10 cellular contexts compared by ENCODE assay signal in the genomic region with DNA sequence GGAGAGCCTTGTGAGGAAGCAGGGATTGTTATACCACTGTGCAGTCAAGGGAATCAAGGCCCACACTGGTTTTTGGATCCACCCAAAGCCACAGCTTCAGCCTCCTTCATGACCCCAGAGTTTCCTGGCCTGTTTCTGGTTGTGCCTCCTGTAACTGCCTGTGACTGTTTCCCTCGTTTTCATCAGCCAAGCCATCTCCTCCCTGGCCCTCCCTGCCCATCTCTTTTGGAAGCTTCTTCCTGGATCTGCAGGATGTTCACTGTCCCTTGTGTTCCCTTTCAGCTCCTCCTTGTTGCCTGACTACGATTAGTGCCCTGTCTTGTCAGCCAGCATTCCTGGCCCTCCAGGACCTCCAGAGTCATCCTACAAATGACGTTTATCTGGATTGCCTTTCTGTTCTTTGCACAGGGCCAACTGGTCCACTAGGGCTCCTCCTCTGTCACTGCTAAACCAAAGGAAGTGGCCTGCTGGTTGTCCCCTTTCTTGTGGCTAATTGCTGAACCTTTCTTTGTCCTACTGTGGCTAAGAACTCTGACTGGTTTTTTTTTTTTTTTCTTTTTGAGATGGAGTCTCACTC. TPM values are rescaled to one million over a fixed set of nuclear protein-coding genes. Genes with fewer than 3 reads are reported as not detected.
A peak's percentile ranks its signal among the peaks of the same experiment; 100 is the strongest.
DNase-seq lines count a peak whose midpoint lies in the region; ATAC-seq, FAIRE-seq and TF ChIP-seq lines count a peak whose summit lies in the region.
"Had no signal": no experiment of that assay in that cellular context is flagged by ENCODE, and none has a peak within 500 bp of the region (broad histone marks: within the 10 kb centered on the region; RNA-seq: fewer than 3 reads in every experiment).

No MANE protein-coding gene starts in this region.

- H3K9me3 Mint-ChIP-seq in T-helper 1 cell treated with Interleukin-12 subunit alpha and Interleukin-12 subunit beta and Interleukin-4 antibody, amounts not matched to agents 30 μg/mL and 1 μg/mL, for 36 hours = no peaks in the 10 kb centered on the region

- DNase-seq in T-helper 1 cell = no peak
- no peak for DNase-seq in GM12878 (ENCODE audit: low read depth, low spot score)
- no peak for DNase-seq in right lobe of liver
- no peak for DNase-seq in suprapubic skin (ENCODE audit: low spot score in 2 of 2)
- no peak for DNase-seq in NCI-H1092 (lab: John Stamatoyannopoulos, UW)
- no peak for DNase-seq in CD1c-positive myeloid dendritic cell (ENCODE audit: extremely low spot score)
- no peak for DNase-seq in MG63
- DNase-seq: 8988T; effector CD4-positive, alpha-beta T cell had no signal

- H3K27ac ChIP-seq in GM12878 (ENCODE audit: control insufficient read depth, insufficient read depth) (no peak overlapping the region), right lobe of liver (peak overlapping the region in 1 of 3 donors; percentile 5), suprapubic skin (peak overlapping the region; percentile 14)

- ATAC-seq in GM12878 (peak; percentile 60), right lobe of liver (peak; percentile 16 to 36 (median 26))

- H2AFZ ChIP-seq in GM12878 (ENCODE audit: control insufficient read depth, low read depth, low read length) = no peak overlapping the region

- H3K27me3 Mint-ChIP-seq in T-helper 1 cell treated with Interleukin-12 subunit alpha and Interleukin-12 subunit beta and Interleukin-4 antibody, amounts not matched to agents 30 μg/mL and 1 μg/mL, for 36 hours (ENCODE audit: low read depth) = no peaks in the 10 kb centered on the region

- TF ChIP-seq POLR2A in GM12878 (IDR thresholded peaks at IDR 0.05; ENCODE audit: low read depth, low read length) = peak; percentile 30; the same call in 1 of the 2 replicates
- TF ChIP-seq POLR2A in right lobe of liver (IDR thresholded peaks at IDR 0.05) = no peak
- TF ChIP-seq POLR2A in suprapubic skin (IDR thresholded peaks at IDR 0.05) = no peak

- peak overlapping the region; percentile 27 for H3K27ac Mint-ChIP-seq in T-helper 1 cell treated with Interleukin-12 subunit alpha and Interleukin-12 subunit beta and Interleukin-4 antibody, amounts not matched to agents 30 μg/mL and 1 μg/mL, for 36 hours

- H3K27me3 ChIP-seq in GM12878 (replicated peaks in 1 of 2; ENCODE audit: control insufficient read depth in 2 of 2, insufficient read depth in 2 of 2, low read length in 1 of 2) (no peaks in the 10 kb centered on the region), right lobe of liver (no peaks in the 10 kb centered on the region), suprapubic skin (no peaks in the 10 kb centered on the region), MG63 (no peaks in the 10 kb centered on the region)

- no TSS peak for BruUV-seq in GM12878 (replicated peaks; lab: Mats Ljungman, UMichigan)

- no peak for TF ChIP-seq EP300 in GM12878 (IDR thresholded peaks at IDR 0.05; ENCODE audit: borderline replicate concordance in 1 of 2, control insufficient read depth in 1 of 2, low read depth in 2 of 2, low read length in 2 of 2)
- no peak for TF ChIP-seq EP300 in suprapubic skin (IDR thresholded peaks at IDR 0.05)

- TF ChIP-seq RAD21 in GM12878 (IDR thresholded peaks at IDR 0.05; ENCODE audit: insufficient read depth, low read depth, low read length) = no peak

- H3K4me3 Mint-ChIP-seq in T-helper 1 cell treated with Interleukin-12 subunit alpha and Interleukin-12 subunit beta and Interleukin-4 antibody, amounts not matched to agents 30 μg/mL and 1 μg/mL, for 36 hours = peak overlapping the region; percentile 25

- no peak overlapping the region for H3K4me2 ChIP-seq in GM12878 (ENCODE audit: control insufficient read depth, insufficient read depth)

- WGBS in GM12878 (ENCODE audit: insufficient coverage, insufficient replicate concordance, low lambda C conversion rate, missing lambda C conversion rate) = 65% methylated on average over 3 of the region's 3 CpGs
- WGBS in right lobe of liver (ENCODE audit: insufficient coverage, low coverage, low lambda C conversion rate, missing lambda C conversion rate) = 53% methylated on average over 3 of the region's 3 CpGs
- WGBS in suprapubic skin = 36% methylated on average over 3 of the region's 3 CpGs

- peaks cover 18 to 37% of the 10 kb centered on the region in 2 experiments for H3K36me3 ChIP-seq in GM12878 (ENCODE audit: control insufficient read depth in 2 of 2, insufficient read depth in 2 of 2, low read length in 1 of 2)
- H3K36me3 ChIP-seq in right lobe of liver = peaks cover 0 to 26% (median 9%) of the 10 kb centered on the region in 4 donors
- H3K36me3 ChIP-seq in suprapubic skin = peaks cover 68% of the 10 kb centered on the region
- H3K36me3 ChIP-seq in MG63 = peaks cover 60% of the 10 kb centered on the region

- SMC1A ChIA-PET in GM12878 (lab: Charles Lee; ENCODE audit: uncharacterized antibody, unreplicated experiment) = interaction anchor here (1.7 kb wide), 1 partner anchor 9 kb away, joined by 6 read pairs; no protein-coding TSS in a partner anchor

- H4K20me1 ChIP-seq in GM12878 (ENCODE audit: control insufficient read depth, insufficient read depth) = peaks cover 4% of the 10 kb centered on the region

- H3K4me3 ChIP-seq in GM12878 (no peak overlapping the region), right lobe of liver (no peak overlapping the region), suprapubic skin (no peak overlapping the region), MG63 (no peak overlapping the region)

- in situ Hi-C loops in GM12878 (cut with MboI) = no loop called here

- 0 out of 2 replicates have a peak, but pooled peaks cover 2% of the 10 kb centered on the region for H3K4me1 ChIP-seq in GM12878 (ENCODE audit: control insufficient read depth, insufficient read depth, low read length)
- peaks cover 0 to 6% (median 0%) of the 10 kb centered on the region in 4 donors for H3K4me1 ChIP-seq in right lobe of liver
- H3K4me1 ChIP-seq in suprapubic skin = peaks cover 15% of the 10 kb centered on the region

- POLR2A ChIA-PET in GM12878 (lab: Charles Lee) = interaction anchor here (0.7 kb wide), 1 partner anchor 523 kb away, joined by 9 read pairs; no protein-coding TSS in a partner anchor

- TF ChIP-seq CTCF in GM12878 (IDR thresholded peaks at IDR 0.05 in 2 of 3, conservative IDR thresholded peaks at IDR 0.05 in 1 of 3; ENCODE audit: control insufficient read depth in 2 of 3, extremely low read depth in 1 of 3, insufficient read depth in 1 of 3, low read depth in 3 of 3, low read length in 3 of 3) (no peak), right lobe of liver (IDR thresholded peaks at IDR 0.05) (no peak), suprapubic skin (IDR thresholded peaks at IDR 0.05) (no peak)

- FAIRE-seq in GM12878 (lab: Jason Lieb, UNC) = no peak

- H3K36me3 Mint-ChIP-seq in T-helper 1 cell treated with Interleukin-12 subunit alpha and Interleukin-12 subunit beta and Interleukin-4 antibody, amounts not matched to agents 30 μg/mL and 1 μg/mL, for 36 hours (ENCODE audit: low read depth) = peaks cover 80% of the 10 kb centered on the region

- RAD21 ChIA-PET in GM12878 (lab: Charles Lee; ENCODE audit: unreplicated experiment) = no interaction called here

- CTCF ChIA-PET in GM12878 (lab: Yijun Ruan, JAX) = no interaction called here

- peaks cover 7% of the 10 kb centered on the region for H3K79me2 ChIP-seq in GM12878 (ENCODE audit: control insufficient read depth, insufficient read depth, low read length)

- H3K4me1 Mint-ChIP-seq in T-helper 1 cell treated with Interleukin-12 subunit alpha and Interleukin-12 subunit beta and Interleukin-4 antibody, amounts not matched to agents 30 μg/mL and 1 μg/mL, for 36 hours (ENCODE audit: low read depth) = peaks cover 33% of the 10 kb centered on the region

- H3K9ac ChIP-seq in GM12878 (ENCODE audit: control insufficient read depth, insufficient read depth, low read length) = no peak overlapping the region

- intact Hi-C loops in GM12878 (cut with micrococcal nuclease; ENCODE audit: unreplicated experiment) (no loop called here), right lobe of liver (cut with DNase I) (no loop called here)

- H3K9me3 ChIP-seq in GM12878 (replicated peaks; ENCODE audit: control insufficient read depth, insufficient read depth, low read length) (no peaks in the 10 kb centered on the region), right lobe of liver (no peaks in the 10 kb centered on the region), suprapubic skin (no peaks in the 10 kb centered on the region), MG63 (no peaks in the 10 kb centered on the region)

RNA-seq across cellular contexts. Expression of a gene that starts 17.9 kb away (rescaled TPM):
- 122 and 133 TPM in 2 replicates for total RNA-seq in GM12878 (2013; cell fraction: nucleolus; rRNA removed)
- total RNA-seq in GM12878 (2014; rRNA removed) = 25.6 and 31.8 TPM in 2 replicates
- 24.2 and 24.9 TPM in 2 replicates for total RNA-seq in GM12878 (2014; rRNA removed; fragmentation: Illumina TruSeq; extraction: Trizol)
- 49.0 and 52.1 TPM in 2 replicates for total RNA-seq in GM12878 (2021)
- 12.6 TPM for polyA plus RNA-seq in GM12878 (2011; ENCODE audit: low read depth)
- 49.6 and 56.9 TPM in 2 replicates for polyA plus RNA-seq in GM12878 (2011; rRNA removed)
- polyA plus RNA-seq in GM12878 (2011; cell fraction: cytosol; rRNA removed) = 22.4 and 28.0 TPM in 2 replicates
- polyA plus RNA-seq in GM12878 (2011; cell fraction: nucleus; rRNA removed) = 22.6 and 26.0 TPM in 2 replicates
- polyA plus RNA-seq in GM12878 (2012) = 9.6 and 14.1 TPM in 2 replicates
- polyA plus RNA-seq in GM12878 (2014; fragmentation: Illumina TruSeq; extraction: Trizol) = 12.3 and 15.7 TPM in 2 replicates
- 1 to 10 TPM; 5.6 to 6.3 TPM for polyA plus RNA-seq in GM12878 (2014; fragmentation: Nextera tagmentation; extraction: Ambion mirVana)
- polyA plus RNA-seq in GM12878 (2014; rRNA removed) = 16.4 and 17.5 TPM in 2 replicates
- polyA plus RNA-seq in GM12878 (2016; fragmentation: Nextera tagmentation; extraction: Ambion mirVana) = 10 to 100 TPM; 39.1 to 48.5 TPM
- 91.6 and 161 TPM in 2 replicates for polyA minus RNA-seq in GM12878 (2011; rRNA and poly(A)+ RNA removed)
- polyA minus RNA-seq in GM12878 (2011; cell fraction: cytosol; rRNA and poly(A)+ RNA removed) = 38.8 and 49.8 TPM in 2 replicates
- 16.3 and 30.0 TPM in 2 replicates for polyA minus RNA-seq in GM12878 (2011; cell fraction: nucleus; rRNA and poly(A)+ RNA removed)
- 10 to 100 TPM; 26.5 to 35.4 (median 29.8) TPM for total RNA-seq in right lobe of liver
- total RNA-seq in suprapubic skin = 10 to 100 TPM; 42.5 to 77.9 (median 58.4) TPM
- total RNA-seq in MG63 (2014; rRNA removed; shearing (Covaris generic); ENCODE audit: low replicate concordance) = 11.1 and 19.0 TPM in 2 replicates

RNA-seq across cellular contexts. Expression of a gene that starts 37.0 kb away (rescaled TPM):
- 11.8 and 13.5 TPM in 2 replicates for total RNA-seq in GM12878 (2013; cell fraction: nucleolus; rRNA removed)
- total RNA-seq in GM12878 (2014; rRNA removed) = 0.73 and 1.1 TPM in 2 replicates
- 0.83 and 0.89 TPM in 2 replicates for total RNA-seq in GM12878 (2014; rRNA removed; fragmentation: Illumina TruSeq; extraction: Trizol)
- 1.1 and 1.2 TPM in 2 replicates for total RNA-seq in GM12878 (2021)
- 2.6 TPM for polyA plus RNA-seq in GM12878 (2011; ENCODE audit: low read depth)
- polyA plus RNA-seq in GM12878 (2011; rRNA removed) = 5.9 and 6.9 TPM in 2 replicates
- 4.6 and 5.6 TPM in 2 replicates for polyA plus RNA-seq in GM12878 (2011; cell fraction: cytosol; rRNA removed)
- 10.6 and 13.7 TPM in 2 replicates for polyA plus RNA-seq in GM12878 (2011; cell fraction: nucleus; rRNA removed)
- 3.1 and 3.7 TPM in 2 replicates for polyA plus RNA-seq in GM12878 (2012)
- 1.6 and 2.2 TPM in 2 replicates for polyA plus RNA-seq in GM12878 (2014; fragmentation: Illumina TruSeq; extraction: Trizol)
- under 1 TPM; 0.13 to 0.53 TPM for polyA plus RNA-seq in GM12878 (2014; fragmentation: Nextera tagmentation; extraction: Ambion mirVana)
- 1.5 and 2.1 TPM in 2 replicates for polyA plus RNA-seq in GM12878 (2014; rRNA removed)
- polyA plus RNA-seq in GM12878 (2016; fragmentation: Nextera tagmentation; extraction: Ambion mirVana) = 1 to 10 TPM; 1.1 to 1.2 TPM
- 4.7 and 6.7 TPM in 2 replicates for polyA minus RNA-seq in GM12878 (2011; rRNA and poly(A)+ RNA removed)
- 0.94 and 1.2 TPM in 2 replicates for polyA minus RNA-seq in GM12878 (2011; cell fraction: cytosol; rRNA and poly(A)+ RNA removed)
- 3.9 and 6.5 TPM in 2 replicates for polyA minus RNA-seq in GM12878 (2011; cell fraction: nucleus; rRNA and poly(A)+ RNA removed)
- total RNA-seq in right lobe of liver = under 1 TPM; 0.43 to 0.68 (median 0.56) TPM
- total RNA-seq in suprapubic skin = 1 to 10 TPM; 1.8 to 6.7 (median 2.8) TPM
- total RNA-seq in MG63 (2014; rRNA removed; shearing (Covaris generic); ENCODE audit: low replicate concordance) = 1.1 TPM in 1 of 2 replicates, not detected in the other
